ENCODE assay signal across 7 cellular contexts in the genomic region with DNA sequence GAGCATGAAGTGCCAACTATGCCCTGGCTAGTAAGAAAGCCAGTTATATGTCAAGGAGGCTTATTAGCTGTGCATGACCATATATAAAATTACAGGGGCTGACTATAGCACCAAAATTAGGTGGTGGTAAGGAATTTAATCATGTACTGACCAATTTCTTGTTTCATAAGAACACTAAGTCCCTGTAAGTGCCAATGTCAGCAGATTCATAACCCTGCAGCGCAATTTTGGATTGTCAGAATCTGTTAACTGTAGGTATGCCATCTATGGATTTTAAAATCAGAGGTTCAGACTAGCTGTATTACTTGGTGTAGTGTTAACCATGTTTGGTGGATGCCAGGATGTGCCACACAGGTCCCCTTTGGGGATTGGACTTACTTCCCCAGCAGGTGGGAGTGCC.
"Had no signal": no experiment of that assay in that cellular context is flagged by ENCODE, and none has a peak within 500 bp of the region (broad histone marks: within the 10 kb centered on the region; RNA-seq: fewer than 3 reads in every experiment).

No MANE protein-coding gene starts in this region.

- H3K4me2 ChIP-seq: GM23338 had no signal

- FAIRE-seq: H1, H54 had no signal

- H3K27ac ChIP-seq: HL-60 had no signal

- H2AFZ ChIP-seq: GM23338 had no signal

- DNase-seq: H9, HCEC 1CT, KG1 had no signal

- H3K4me3 ChIP-seq: GM23338 had no signal
